In genomic region chr6:148396926-148397325, GRCh38 we compare ENCODE assay signal across 24 cellular contexts. TPM values are rescaled to one million over a fixed set of nuclear protein-coding genes. Genes with fewer than 3 reads are reported as not detected.
A peak's percentile ranks its signal among the peaks of the same experiment; 100 is the strongest.
DNase-seq lines count a peak whose midpoint lies in the region; ATAC-seq and TF ChIP-seq lines count a peak whose summit lies in the region.
"Had no signal": no experiment of that assay in that cellular context is flagged by ENCODE, and none has a peak within 500 bp of the region (broad histone marks: within the 10 kb centered on the region; RNA-seq: fewer than 3 reads in every experiment).

No MANE protein-coding gene starts in this region.

- no peak for TF ChIP-seq POLR2A in heart left ventricle (IDR thresholded peaks at IDR 0.05)
- no peak for TF ChIP-seq POLR2A in suprapubic skin (IDR thresholded peaks at IDR 0.05)

- H2BK5ac ChIP-seq in mesenchymal stem cell (ENCODE audit: low read depth, low read length, poor library complexity, severe bottlenecking): no peak overlapping the region

- DNase-seq in heart left ventricle: no peak
- DNase-seq in Right ventricle myocardium superior: no peak
- DNase-seq in endothelial cell (ENCODE audit: low spot score): no peak
- DNase-seq in lung microvascular endothelial cell (ENCODE audit: low read depth in 2 of 2): peak; percentile 71 to 92
- DNase-seq in suprapubic skin (ENCODE audit: low spot score in 2 of 2): no peak
- no peak for DNase-seq in stimulated activated CD4-positive, alpha-beta T cell treated with anti-CD3 and anti-CD28 coated beads, Interleukin-4, amount 100 ng/mL, for 4 hours
- no peak for DNase-seq in mesenchymal stem cell
- DNase-seq: 8988T; Caco-2; CD4-positive, alpha-beta memory T cell; DMS 273 treated with DMSO at 0.1 percent for 48 hours; DMS79 treated with DMSO at 0.1 percent for 48 hours; GOT3; HCEC 1CT; IMR-90; NCI-H1105 treated with DMSO at 0.1 percent for 48 hours; NCI-H2029 treated with DMSO at 0.1 percent for 48 hours; NCI-H2171; NCI-H526; OCI-M1 had no signal

- no peak overlapping the region for H3K4me2 ChIP-seq in mesenchymal stem cell (ENCODE audit: low read length, poor library complexity, severe bottlenecking)
- H3K4me2 ChIP-seq: BLaER1 treated with 17β-estradiol and CSF1 and Interleukin-3, amounts not matched to agents 10 nM and 100 nM; KMS-11 had no signal

- peaks cover 7 to 82% (median 52%) of the 10 kb centered on the region in 12 donors for H3K4me1 ChIP-seq in heart left ventricle
- H3K4me1 ChIP-seq in suprapubic skin: peaks cover 22% of the 10 kb centered on the region
- H3K4me1 ChIP-seq in mesenchymal stem cell (ENCODE audit: control insufficient read depth, insufficient read depth, low read depth, low read length): no peaks in the 10 kb centered on the region

- H3K4me3 ChIP-seq in heart left ventricle (no peak overlapping the region), suprapubic skin (no peak overlapping the region), mesenchymal stem cell (ENCODE audit: insufficient read depth in 1 of 2, low read depth in 1 of 2, low read length in 2 of 2) (no peak overlapping the region)
- H3K4me3 ChIP-seq: BLaER1 treated with 17β-estradiol and CSF1 and Interleukin-3, amounts not matched to agents 10 nM and 100 nM; GM12878 had no signal

- no peak overlapping the region for H2AFZ ChIP-seq in mesenchymal stem cell (ENCODE audit: low read depth, low read length)

- no peak for TF ChIP-seq EP300 in suprapubic skin (IDR thresholded peaks at IDR 0.05)

- H3K9me3 Mint-ChIP-seq in endothelial cell (ENCODE audit: unreplicated experiment): no peaks in the 10 kb centered on the region
- H3K9me3 Mint-ChIP-seq: CD4-positive, alpha-beta memory T cell had no signal

- H4K91ac ChIP-seq in mesenchymal stem cell (ENCODE audit: low read length): no peak overlapping the region

- H2BK120ac ChIP-seq in mesenchymal stem cell (ENCODE audit: low read depth, low read length): no peak overlapping the region

- H3K79me1 ChIP-seq in mesenchymal stem cell (replicated peaks; ENCODE audit: low read length, poor library complexity, severe bottlenecking): peaks cover 17% of the 10 kb centered on the region

- H3K9me3 ChIP-seq in heart left ventricle: no peaks in the 10 kb centered on the region
- no peaks in the 10 kb centered on the region for H3K9me3 ChIP-seq in suprapubic skin
- no peaks in the 10 kb centered on the region for H3K9me3 ChIP-seq in mesenchymal stem cell (ENCODE audit: control insufficient read depth, low read length)
- H3K9me3 ChIP-seq: BLaER1 treated with 17β-estradiol and CSF1 and Interleukin-3, amounts not matched to agents 10 nM and 100 nM; Caco-2 had no signal

- H3K36me3 ChIP-seq in heart left ventricle: peaks cover 0 to 9% (median under 1%) of the 10 kb centered on the region in 9 donors
- peaks cover under 1% of the 10 kb centered on the region for H3K36me3 ChIP-seq in suprapubic skin
- H3K36me3 ChIP-seq in mesenchymal stem cell (ENCODE audit: control insufficient read depth in 1 of 2, insufficient read depth in 2 of 2, low read depth in 1 of 2, low read length in 2 of 2): peaks cover 0 to 75% of the 10 kb centered on the region in 2 experiments
- H3K36me3 ChIP-seq: BLaER1 treated with 17β-estradiol and CSF1 and Interleukin-3, amounts not matched to agents 10 nM and 100 nM had no signal

- peaks cover 73% of the 10 kb centered on the region for H3K4me1 Mint-ChIP-seq in endothelial cell (ENCODE audit: unreplicated experiment)

- H4K8ac ChIP-seq in mesenchymal stem cell (ENCODE audit: low read length): no peak overlapping the region

- WGBS in heart left ventricle, 4 donors: 62 to 76% (median 67%) methylated on average over 8 of the region's 8 CpGs
- 85% methylated on average over 8 of the region's 8 CpGs for WGBS in suprapubic skin
- WGBS in mesenchymal stem cell: 97% methylated on average over 7 of the region's 8 CpGs

- ATAC-seq in heart left ventricle: peak in 2 of 4 donors; percentile 16 to 41
- no peak for ATAC-seq in Right ventricle myocardium superior (ENCODE audit: poor library complexity)
- no peak for ATAC-seq in HG02588 (IDR thresholded peaks at IDR 0.05; ENCODE audit: unreplicated experiment)
- ATAC-seq: GM12878 had no signal

- H2BK15ac ChIP-seq in mesenchymal stem cell (ENCODE audit: low read depth, poor library complexity, severe bottlenecking): no peak overlapping the region

- H3K18ac ChIP-seq in mesenchymal stem cell (ENCODE audit: low read depth in 1 of 2, low read length in 2 of 2): no peak overlapping the region

- peak overlapping the region; percentile 97 for H3K27ac Mint-ChIP-seq in endothelial cell (ENCODE audit: unreplicated experiment)
- H3K27ac Mint-ChIP-seq: CD4-positive, alpha-beta memory T cell had no signal

- no peak overlapping the region for H3K9ac ChIP-seq in mesenchymal stem cell (ENCODE audit: low read length)
- H3K9ac ChIP-seq: BLaER1 treated with 17β-estradiol and CSF1 and Interleukin-3, amounts not matched to agents 10 nM and 100 nM; KMS-11 had no signal

- peaks cover 4% of the 10 kb centered on the region for H3K27me3 Mint-ChIP-seq in endothelial cell (ENCODE audit: unreplicated experiment)

- H3K27me3 ChIP-seq in heart left ventricle (no peaks in the 10 kb centered on the region), suprapubic skin (no peaks in the 10 kb centered on the region), mesenchymal stem cell (ENCODE audit: control insufficient read depth in 1 of 2, insufficient read depth in 1 of 2, low read length in 2 of 2) (no peaks in the 10 kb centered on the region)
- H3K27me3 ChIP-seq: BLaER1 treated with 17β-estradiol and CSF1 and Interleukin-3, amounts not matched to agents 10 nM and 100 nM had no signal

- intact Hi-C loops in heart left ventricle (cut with DNase I) (loop anchor here in 5 of 10 donors (2.0 to 10.0 kb wide), 3 partner anchors 30 to 55 kb away; partner anchors contain the start of gene SASH1 (in 5 of the 5)), Right ventricle myocardium superior (cut with DNase I) (no loop called here)

- no peak overlapping the region for H3K14ac ChIP-seq in mesenchymal stem cell (ENCODE audit: low read length in 2 of 2)

- no peak overlapping the region for H3K4me3 Mint-ChIP-seq in endothelial cell (ENCODE audit: unreplicated experiment)
- H3K4me3 Mint-ChIP-seq: CD4-positive, alpha-beta memory T cell had no signal

- H2BK12ac ChIP-seq in mesenchymal stem cell (ENCODE audit: low read length in 2 of 2): no peak overlapping the region

- H3K23ac ChIP-seq in mesenchymal stem cell (ENCODE audit: low read length in 2 of 2): no peak overlapping the region

- no peak overlapping the region for H3K4ac ChIP-seq in mesenchymal stem cell (ENCODE audit: low read depth in 1 of 2, low read length in 2 of 2)

- peaks cover 22% of the 10 kb centered on the region for H3K36me3 Mint-ChIP-seq in endothelial cell (ENCODE audit: low read depth, unreplicated experiment)
- H3K36me3 Mint-ChIP-seq: CD4-positive, alpha-beta memory T cell had no signal

- H3K27ac ChIP-seq in heart left ventricle (peak overlapping the region in 11 of 12 donors; percentile 47 to 79 (median 63)), suprapubic skin (peak overlapping the region; percentile 66), mesenchymal stem cell (ENCODE audit: low read length, poor library complexity, severe bottlenecking) (no peak overlapping the region)
- H3K27ac ChIP-seq: BLaER1 treated with 17β-estradiol and CSF1 and Interleukin-3, amounts not matched to agents 10 nM and 100 nM; KMS-11 had no signal

- H2AK5ac ChIP-seq in mesenchymal stem cell (ENCODE audit: low read length, severe bottlenecking): no peak overlapping the region

- TF ChIP-seq CTCF in heart left ventricle (IDR thresholded peaks at IDR 0.05): no peak
- no peak for TF ChIP-seq CTCF in endothelial cell (IDR thresholded peaks at IDR 0.05; ENCODE audit: unreplicated experiment)
- TF ChIP-seq CTCF in suprapubic skin (IDR thresholded peaks at IDR 0.05): no peak

RNA-seq across cellular contexts. Expression of gene SASH1, which starts 54.3 kb away (rescaled TPM):
- total RNA-seq in heart left ventricle: 10 to 100 TPM; 19.0 to 47.5 (median 29.8) TPM
- 10 to 100 TPM; 10.7 to 12.7 TPM for polyA plus RNA-seq in heart left ventricle
- 35.8 TPM for total RNA-seq in Right ventricle myocardium superior
- total RNA-seq in endothelial cell (ENCODE audit: unreplicated experiment): 138 TPM
- 54.7 and 116 TPM in 2 replicates for total RNA-seq in lung microvascular endothelial cell
- 100 to 1,000 TPM in 1 of 4 donors, 10 to 100 TPM in 3; 59.1 to 139 (median 77.1) TPM for total RNA-seq in suprapubic skin
- 35.8 TPM for polyA plus RNA-seq in mesenchymal stem cell (2013, experiment 1 of 2)
- polyA plus RNA-seq in mesenchymal stem cell (2013, experiment 2 of 2): 34.3 TPM

Comparison
In these comparisons a context has a peak if more than half of its experiments do, and no peak if none do; other contexts are left out.
1. DNase-seq: peak in lung microvascular endothelial cell (2 of 2); none in heart left ventricle (0 of 5), Right ventricle myocardium superior (single experiment), endothelial cell (single experiment), suprapubic skin (0 of 2), stimulated activated CD4-positive, alpha-beta T cell treated with anti-CD3 and anti-CD28 coated beads, Interleukin-4, amount 100 ng/mL, for 4 hours (0 of 2) and mesenchymal stem cell (single experiment).